ENCODE assay signal across 34 cellular contexts in genomic region chr1:56222914-56223540, GRCh38.
"Had no signal": no experiment of that assay in that cellular context is flagged by ENCODE, and none has a peak within 500 bp of the region (broad histone marks: within the 10 kb centered on the region; RNA-seq: fewer than 3 reads in every experiment).

No MANE protein-coding gene starts in this region.

- H3K9me3 ChIP-seq: adrenal gland, body of pancreas, gastrocnemius medialis, heart left ventricle had no signal

- DNase-seq: activated B cell treated with CpG ODN at 0.5 μM for 24 hours; activated CD4-positive, alpha-beta T cell treated with anti-CD3 and anti-CD28 coated beads for 48 hours; activated CD4-positive, alpha-beta T cell treated with anti-CD3 and anti-CD28 coated beads, Interleukin-2, amount 50 U/mL, for 1 hour; activated CD4-positive, alpha-beta T cell treated with anti-CD3 and anti-CD28 coated beads, Interleukin-2, amount 50 U/mL, for 48 hours; activated CD8-positive, alpha-beta memory T cell treated with anti-CD3 and anti-CD28 coated beads for 24 hours; activated CD8-positive, alpha-beta T cell treated with anti-CD3 and anti-CD28 coated beads for 36 hours; activated effector memory CD4-positive, alpha-beta T cell treated with Interleukin-2 at 50 U/mL for 16 hours; activated gamma-delta T cell treated with Interleukin-2 at 50 U/mL for 16 hours; activated naive CD4-positive, alpha-beta T cell treated with Interleukin-2 at 50 U/mL for 16 hours; activated naive CD8-positive, alpha-beta T cell treated with anti-CD3 and anti-CD28 coated beads for 36 hours; activated naive CD8-positive, alpha-beta T cell treated with anti-CD3 and anti-CD28 coated beads, Interleukin-2, amount 50 U/mL, for 24 hours; activated T-cell treated with anti-CD3 and anti-CD28 coated beads, Interleukin-2, amount 50 U/mL, for 4 hours; adrenal gland; amygdala; aorta; body of pancreas; cortex of kidney; effector CD8-positive, alpha-beta T cell; foreskin keratinocyte; gastrocnemius medialis; glutamatergic neuron; heart left ventricle; T-helper 1 cell; T-helper 17 cell; T1000; WERI-Rb-1 had no signal

- H3K4me3 ChIP-seq: adrenal gland, body of pancreas, gastrocnemius medialis, heart left ventricle had no signal

- H3K36me3 Mint-ChIP-seq: activated naive CD4-positive, alpha-beta T cell treated with anti-CD3 and anti-CD28 coated beads, Interleukin-2, amount 50 U/mL, for 24 hours; activated naive CD8-positive, alpha-beta T cell treated with anti-CD3 and anti-CD28 coated beads for 36 hours had no signal

- H3K27ac Mint-ChIP-seq: activated B cell treated with CpG ODN at 0.5 μM for 24 hours; activated CD8-positive, alpha-beta T cell treated with anti-CD3 and anti-CD28 coated beads for 36 hours; activated naive CD4-positive, alpha-beta T cell treated with anti-CD3 and anti-CD28 coated beads, Interleukin-2, amount 50 U/mL, for 24 hours; activated naive CD8-positive, alpha-beta T cell treated with anti-CD3 and anti-CD28 coated beads for 36 hours; activated naive CD8-positive, alpha-beta T cell treated with anti-CD3 and anti-CD28 coated beads, Interleukin-2, amount 50 U/mL, for 24 hours; activated T-helper 17 cell treated with anti-CD3 and anti-CD28 coated beads, Interleukin-2, amount 50 U/mL, for 72 hours; T-helper 17 cell; T-helper 2 cell treated with Interferon-gamma antibody and Interleukin-4, amounts not matched to agents 5 μg/mL and 100 μg/mL, for 36 hours had no signal

- H3K27me3 Mint-ChIP-seq: activated naive CD4-positive, alpha-beta T cell treated with anti-CD3 and anti-CD28 coated beads, Interleukin-2, amount 50 U/mL, for 24 hours; activated naive CD8-positive, alpha-beta T cell treated with anti-CD3 and anti-CD28 coated beads for 36 hours; activated naive CD8-positive, alpha-beta T cell treated with anti-CD3 and anti-CD28 coated beads, Interleukin-2, amount 50 U/mL, for 24 hours; T-helper 17 cell had no signal

- H3K4me1 ChIP-seq: adrenal gland, body of pancreas, foreskin keratinocyte had no signal

- H3K36me3 ChIP-seq: adrenal gland, gastrocnemius medialis, heart left ventricle, WERI-Rb-1 had no signal

- ATAC-seq: activated CD4-positive, CD25-positive, alpha-beta regulatory T cell treated with anti-CD3 and anti-CD28 coated beads, Interleukin-2, amount 50 U/mL, for 24 hours; activated CD8-positive, alpha-beta T cell treated with anti-CD3 and anti-CD28 coated beads for 36 hours; activated naive CD8-positive, alpha-beta T cell treated with anti-CD3 and anti-CD28 coated beads, Interleukin-2, amount 50 U/mL, for 24 hours; activated T-cell treated with anti-CD3 and anti-CD28 coated beads, Interleukin-2, amount 50 U/mL, for 4 hours; activated T-helper 17 cell treated with anti-CD3 and anti-CD28 coated beads, Interleukin-2, amount 50 U/mL, for 72 hours; body of pancreas; foreskin keratinocyte; gastrocnemius medialis; T-helper 17 cell had no signal

- H3K4me3 Mint-ChIP-seq: activated B cell treated with CpG ODN at 0.5 μM for 24 hours; activated CD8-positive, alpha-beta T cell treated with anti-CD3 and anti-CD28 coated beads for 36 hours; activated naive CD4-positive, alpha-beta T cell treated with anti-CD3 and anti-CD28 coated beads, Interleukin-2, amount 50 U/mL, for 24 hours; activated naive CD8-positive, alpha-beta T cell treated with anti-CD3 and anti-CD28 coated beads for 36 hours; activated naive CD8-positive, alpha-beta T cell treated with anti-CD3 and anti-CD28 coated beads, Interleukin-2, amount 50 U/mL, for 24 hours; activated T-cell treated with anti-CD3 and anti-CD28 coated beads, Interleukin-2, amount 50 U/mL, for 4 hours; activated T-helper 17 cell treated with anti-CD3 and anti-CD28 coated beads, Interleukin-2, amount 50 U/mL, for 72 hours; T-helper 17 cell; T-helper 2 cell treated with Interferon-gamma antibody and Interleukin-4, amounts not matched to agents 5 μg/mL and 100 μg/mL, for 36 hours had no signal

- H3K27me3 ChIP-seq: adrenal gland, body of pancreas, foreskin keratinocyte, gastrocnemius medialis, heart left ventricle had no signal

- H3K9me3 Mint-ChIP-seq: activated B cell treated with CpG ODN at 0.5 μM for 24 hours; activated CD8-positive, alpha-beta T cell treated with anti-CD3 and anti-CD28 coated beads for 36 hours; activated T-cell treated with anti-CD3 and anti-CD28 coated beads, Interleukin-2, amount 50 U/mL, for 4 hours; activated T-helper 17 cell treated with anti-CD3 and anti-CD28 coated beads, Interleukin-2, amount 50 U/mL, for 72 hours; T-helper 2 cell treated with Interferon-gamma antibody and Interleukin-4, amounts not matched to agents 5 μg/mL and 100 μg/mL, for 36 hours had no signal

- H3K4me1 Mint-ChIP-seq: activated B cell treated with CpG ODN at 0.5 μM for 24 hours; activated naive CD4-positive, alpha-beta T cell treated with anti-CD3 and anti-CD28 coated beads, Interleukin-2, amount 50 U/mL, for 24 hours; activated naive CD8-positive, alpha-beta T cell treated with anti-CD3 and anti-CD28 coated beads for 36 hours; activated naive CD8-positive, alpha-beta T cell treated with anti-CD3 and anti-CD28 coated beads, Interleukin-2, amount 50 U/mL, for 24 hours; activated T-helper 17 cell treated with anti-CD3 and anti-CD28 coated beads, Interleukin-2, amount 50 U/mL, for 72 hours; T-helper 17 cell had no signal

- FAIRE-seq: colon, endometrium, endothelial cell of umbilical vein had no signal

- H3K27ac ChIP-seq: adrenal gland, body of pancreas, epithelial cell of prostate, foreskin keratinocyte, gastrocnemius medialis, heart left ventricle, WERI-Rb-1 had no signal
